2 cellular contexts compared by ENCODE assay signal in genomic region chr7:116496653-116497052, GRCh38.
TF ChIP-seq lines count a peak whose summit lies in the region.

No MANE protein-coding gene starts in this region.

TF ChIP-seq in K562, 482 proteins besides CTCF, POLR2A, EP300 and RAD21 (continues in another document):
- TF ChIP-seq STAG1 (CRISPR knock-in tag; IDR thresholded peaks at IDR 0.05; ENCODE audit: borderline replicate concordance) (no peak), TRIM28 (IDR thresholded peaks at IDR 0.05) (peak; percentile 55; the same call in 1 of the 2 replicates), NR2F6 (CRISPR knock-in tag; IDR thresholded peaks at IDR 0.05) (no peak), EZH2 (IDR thresholded peaks at IDR 0.05; ENCODE audit: borderline replicate concordance, low read depth, low read length) (no peak), PTBP1 (IDR thresholded peaks at IDR 0.05; ENCODE audit: low read depth, low read length) (no peak), MCM2 (IDR thresholded peaks at IDR 0.05; ENCODE audit: low read depth) (no peak), ZHX1 (conservative IDR thresholded peaks at IDR 0.05; ENCODE audit: low read length) (no peak), GABPA (tag; conservative IDR thresholded peaks at IDR 0.05; ENCODE audit: low read depth) (no peak), U2AF2 (optimal IDR thresholded peaks at IDR 0.05; ENCODE audit: low read depth, low read length) (no peak), NR2C1 (IDR thresholded peaks at IDR 0.05) (no peak), NR2C1 (tag; IDR thresholded peaks at IDR 0.05) (no peak), TAL1 (IDR thresholded peaks at IDR 0.05) (no peak), ESRRB (CRISPR knock-in tag; IDR thresholded peaks at IDR 0.05; ENCODE audit: borderline replicate concordance) (no peak), GATAD2B (IDR thresholded peaks at IDR 0.05; ENCODE audit: borderline replicate concordance) (no peak), CBX3 (IDR thresholded peaks at IDR 0.05; ENCODE audit: borderline replicate concordance in 1 of 2, low read length in 2 of 2) (peak in 1 of 2 experiments; percentile 62; a peak in 1 of 3 replicates), TRIM24 (IDR thresholded peaks at IDR 0.05) (peak in 1 of 2 experiments; percentile 48; a peak in 1 of 4 replicates), KDM4B (IDR thresholded peaks at IDR 0.05; ENCODE audit: borderline replicate concordance in 2 of 2, low read depth in 1 of 2) (no peak), IRF2 (CRISPR knock-in tag; IDR thresholded peaks at IDR 0.05) (no peak)
- TF ChIP-seq, protein P1, sequence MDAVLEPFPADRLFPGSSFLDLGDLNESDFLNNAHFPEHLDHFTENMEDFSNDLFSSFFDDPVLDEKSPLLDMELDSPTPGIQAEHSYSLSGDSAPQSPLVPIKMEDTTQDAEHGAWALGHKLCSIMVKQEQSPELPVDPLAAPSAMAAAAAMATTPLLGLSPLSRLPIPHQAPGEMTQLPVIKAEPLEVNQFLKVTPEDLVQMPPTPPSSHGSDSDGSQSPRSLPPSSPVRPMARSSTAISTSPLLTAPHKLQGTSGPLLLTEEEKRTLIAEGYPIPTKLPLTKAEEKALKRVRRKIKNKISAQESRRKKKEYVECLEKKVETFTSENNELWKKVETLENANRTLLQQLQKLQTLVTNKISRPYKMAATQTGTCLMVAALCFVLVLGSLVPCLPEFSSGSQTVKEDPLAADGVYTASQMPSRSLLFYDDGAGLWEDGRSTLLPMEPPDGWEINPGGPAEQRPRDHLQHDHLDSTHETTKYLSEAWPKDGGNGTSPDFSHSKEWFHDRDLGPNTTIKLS (IDR thresholded peaks at IDR 0.05; ENCODE audit: borderline replicate concordance, low read depth): no peak
- TF ChIP-seq, protein P2, sequence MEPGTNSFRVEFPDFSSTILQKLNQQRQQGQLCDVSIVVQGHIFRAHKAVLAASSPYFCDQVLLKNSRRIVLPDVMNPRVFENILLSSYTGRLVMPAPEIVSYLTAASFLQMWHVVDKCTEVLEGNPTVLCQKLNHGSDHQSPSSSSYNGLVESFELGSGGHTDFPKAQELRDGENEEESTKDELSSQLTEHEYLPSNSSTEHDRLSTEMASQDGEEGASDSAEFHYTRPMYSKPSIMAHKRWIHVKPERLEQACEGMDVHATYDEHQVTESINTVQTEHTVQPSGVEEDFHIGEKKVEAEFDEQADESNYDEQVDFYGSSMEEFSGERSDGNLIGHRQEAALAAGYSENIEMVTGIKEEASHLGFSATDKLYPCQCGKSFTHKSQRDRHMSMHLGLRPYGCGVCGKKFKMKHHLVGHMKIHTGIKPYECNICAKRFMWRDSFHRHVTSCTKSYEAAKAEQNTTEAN (CRISPR knock-in tag; IDR thresholded peaks at IDR 0.05): no peak

TF ChIP-seq in SK-N-SH treated with all-trans-retinoic acid at 6 μM for 48 hours, 23 proteins besides CTCF, POLR2A, EP300 and RAD21:
- TF ChIP-seq ZNF8 (CRISPR knock-in tag; IDR thresholded peaks at IDR 0.05) (no peak), TOX (CRISPR knock-in tag; IDR thresholded peaks at IDR 0.05; ENCODE audit: borderline replicate concordance) (no peak), POU6F1 (CRISPR knock-in tag; IDR thresholded peaks at IDR 0.05; ENCODE audit: borderline replicate concordance, low read depth) (no peak), CREB5 (CRISPR knock-in tag; IDR thresholded peaks at IDR 0.05; ENCODE audit: low read depth) (no peak), ZFP30 (CRISPR knock-in tag; IDR thresholded peaks at IDR 0.05) (no peak), OSR1 (CRISPR knock-in tag; IDR thresholded peaks at IDR 0.05) (no peak), ZFP3 (CRISPR knock-in tag; IDR thresholded peaks at IDR 0.05) (no peak), PATZ1 (CRISPR knock-in tag; IDR thresholded peaks at IDR 0.05; ENCODE audit: borderline replicate concordance) (no peak), RARB (CRISPR knock-in tag; IDR thresholded peaks at IDR 0.05) (no peak), ISL1 (CRISPR knock-in tag; IDR thresholded peaks at IDR 0.05) (no peak), GLIS3 (CRISPR knock-in tag; IDR thresholded peaks at IDR 0.05) (no peak), SNAI2 (CRISPR knock-in tag; IDR thresholded peaks at IDR 0.05) (no peak), CSDC2 (CRISPR knock-in tag; IDR thresholded peaks at IDR 0.05) (no peak), ARNTL (CRISPR knock-in tag; IDR thresholded peaks at IDR 0.05; ENCODE audit: borderline replicate concordance, low read depth) (no peak), PPARA (CRISPR knock-in tag; IDR thresholded peaks at IDR 0.05; ENCODE audit: borderline replicate concordance) (no peak), BACH2 (CRISPR knock-in tag; IDR thresholded peaks at IDR 0.05; ENCODE audit: borderline replicate concordance) (no peak), ESRRG (CRISPR knock-in tag; IDR thresholded peaks at IDR 0.05) (no peak), CSRNP3 (CRISPR knock-in tag; IDR thresholded peaks at IDR 0.05) (no peak), ZNF565 (CRISPR knock-in tag; conservative IDR thresholded peaks at IDR 0.05; ENCODE audit: low read depth) (no peak)
